1 cellular context compared by ENCODE assay signal in the genomic region with DNA sequence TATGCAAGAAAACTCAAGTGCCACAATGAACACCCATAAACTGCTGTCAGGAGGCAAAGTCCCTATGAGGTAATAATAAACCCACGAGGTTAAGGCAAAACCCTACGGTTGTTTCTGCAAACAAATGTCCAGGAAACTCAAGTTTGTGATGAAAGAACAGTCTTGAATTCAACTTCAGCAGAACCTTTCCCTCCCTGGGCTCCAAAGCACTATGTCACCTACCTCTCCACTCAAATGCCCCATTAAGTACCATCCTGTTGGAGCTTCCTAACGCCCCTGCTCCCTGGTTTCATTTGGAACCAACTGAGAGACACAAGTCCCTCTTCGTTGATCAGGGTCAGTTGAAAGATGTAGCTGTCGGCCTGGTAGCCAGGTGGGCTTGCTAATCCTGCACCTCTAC.
TF ChIP-seq lines count a peak whose summit lies in the region.

No MANE protein-coding gene starts in this region.

TF ChIP-seq in endothelial cell of umbilical vein, 7 proteins besides CTCF, POLR2A, EP300 and RAD21:
- TF ChIP-seq POLR2AphosphoS5 (IDR thresholded peaks at IDR 0.05; ENCODE audit: insufficient read depth, low read depth, low read length) (peak; percentile 58), MYC (IDR thresholded peaks at IDR 0.05; ENCODE audit: low read depth, low read length) (no peak), FOS (IDR thresholded peaks at IDR 0.05; ENCODE audit: borderline replicate concordance, insufficient read depth, low read length) (no peak), GATA2 (IDR thresholded peaks at IDR 0.05; ENCODE audit: insufficient read depth, insufficient read length, low read depth, low read length) (no peak), EZH2 (IDR thresholded peaks at IDR 0.05; ENCODE audit: borderline replicate concordance, low read depth, low read length, severe bottlenecking) (no peak)
TF ChIP-seq in endothelial cell of umbilical vein: peak in this region for 1.
